Comparison of ENCODE assay signal across 8 cellular contexts in the genomic region with DNA sequence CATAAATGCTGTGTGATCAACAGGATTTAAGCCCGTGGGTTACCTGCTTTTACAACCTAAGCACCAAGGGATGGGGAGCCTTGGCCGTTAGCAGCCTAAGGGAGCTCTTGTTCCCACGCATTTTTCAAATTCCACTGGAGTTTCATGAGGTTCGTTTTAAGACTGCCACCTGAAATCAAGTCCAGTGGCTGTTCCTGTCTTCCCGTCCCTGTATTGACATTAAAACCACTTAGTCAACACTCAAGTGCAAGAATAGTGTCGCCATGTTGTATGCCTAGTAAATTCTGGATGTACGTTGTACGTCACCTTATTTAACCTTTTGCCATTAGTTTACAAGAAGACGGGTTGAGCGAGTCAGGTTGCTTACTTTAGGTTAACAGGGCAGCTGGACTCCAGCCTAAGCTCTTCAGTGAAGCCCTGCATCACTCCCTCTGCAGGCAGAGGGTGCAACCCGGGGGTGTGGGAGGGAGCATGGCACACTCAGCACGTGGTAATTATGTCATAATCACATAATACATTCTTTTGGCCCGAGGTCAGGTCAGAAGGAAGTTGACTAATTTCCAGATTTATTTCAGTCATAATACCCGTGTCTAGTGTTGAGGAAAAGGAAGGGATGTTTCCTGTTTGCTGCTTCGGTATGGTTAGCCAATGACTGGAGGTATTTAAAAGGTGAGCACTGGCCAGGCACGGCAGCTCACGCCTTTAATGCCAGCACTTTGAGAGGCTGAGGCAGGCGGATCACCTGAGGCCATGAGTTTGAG. TPM values are rescaled to one million over a fixed set of nuclear protein-coding genes. Genes with fewer than 3 reads are reported as not detected.
DNase-seq lines count a peak whose midpoint lies in the region; ATAC-seq, FAIRE-seq and TF ChIP-seq lines count a peak whose summit lies in the region.

No MANE protein-coding gene starts in this region.

- H2AFZ ChIP-seq in mammary epithelial cell (ENCODE audit: low read depth, low read length), result no peak overlapping the region
- no peak overlapping the region for H2AFZ ChIP-seq in HepG2 (ENCODE audit: low read length)

- no peaks in the 10 kb centered on the region for H3K9me3 ChIP-seq in mammary epithelial cell (replicated peaks; ENCODE audit: insufficient read depth, low read length)
- no peaks in the 10 kb centered on the region for H3K9me3 ChIP-seq in HepG2 (ENCODE audit: low read length)

- peaks cover 0 to 2% of the 10 kb centered on the region in 2 donors for H3K9me3 Mint-ChIP-seq in stimulated activated naive B cell treated with anti-CD40 and anti-IgM and Interleukin-4, amounts not matched to agents 10 μg/mL and 1 μg/mL and 100 μg/mL, for 72 hours

- H3K27me3 ChIP-seq in mammary epithelial cell (ENCODE audit: insufficient read depth, low read length) (no peaks in the 10 kb centered on the region), HepG2 (ENCODE audit: control insufficient read depth in 1 of 2, insufficient read depth in 2 of 2, low read length in 2 of 2) (no peaks in the 10 kb centered on the region)

- no peak overlapping the region for H3K4me3 Mint-ChIP-seq in stimulated activated naive B cell treated with anti-CD40 and anti-IgM and Interleukin-4, amounts not matched to agents 10 μg/mL and 1 μg/mL and 100 μg/mL, for 72 hours

- WGBS in mammary epithelial cell (ENCODE audit: low coverage, missing lambda C conversion rate), result 38% methylated on average over 18 of the region's 18 CpGs
- WGBS in HepG2 (ENCODE audit: low lambda C conversion rate), result 30% methylated on average over 17 of the region's 18 CpGs

- H3K79me2 ChIP-seq in mammary epithelial cell (ENCODE audit: insufficient read depth, low read length) (peaks cover 13% of the 10 kb centered on the region), HepG2 (ENCODE audit: insufficient read depth, low read length) (peaks cover 4% of the 10 kb centered on the region)

- H3K36me3 ChIP-seq in mammary epithelial cell (ENCODE audit: insufficient read depth, low read length) (no peaks in the 10 kb centered on the region), HepG2 (replicated peaks in 1 of 2; ENCODE audit: control insufficient read depth in 1 of 2, insufficient read depth in 2 of 2, low read length in 2 of 2) (no peaks in the 10 kb centered on the region; a peak in 1 of 5 replicates)

- POLR2A ChIA-PET in HepG2 (lab: Yijun Ruan, JAX), result interaction anchor here (0.7 to 1.0 kb wide), 4 partner anchors 25 to 88 kb away, joined by 3 to 7 read pairs (median 3); partner anchors contain the start of genes CNST and TFB2M

- no peak for TF ChIP-seq RAD21 in HepG2 (CRISPR knock-in tag; IDR thresholded peaks at IDR 0.05)

- TF ChIP-seq EP300 in HepG2 (IDR thresholded peaks at IDR 0.05; ENCODE audit: low read depth in 2 of 2, low read length in 2 of 2) (peak in 1 of 2 experiments; percentile 31; a peak in 1 of 4 replicates), HepG2 (CRISPR knock-in tag; IDR thresholded peaks at IDR 0.05; ENCODE audit: borderline replicate concordance) (0 out of 2 replicates have a peak, but pooled peaks have one; percentile 12)

- H4K20me1 ChIP-seq in mammary epithelial cell (ENCODE audit: insufficient read depth, low read length) (no peaks in the 10 kb centered on the region), HepG2 (ENCODE audit: insufficient read depth, low read length) (no peaks in the 10 kb centered on the region)

- H3K4me1 ChIP-seq in mammary epithelial cell (ENCODE audit: insufficient read depth, low read length) (peaks cover 20% of the 10 kb centered on the region), HepG2 (ENCODE audit: insufficient read depth, low read length) (peaks cover 14% of the 10 kb centered on the region)

- no peak for TF ChIP-seq POLR2A in HepG2 (IDR thresholded peaks at IDR 0.05; ENCODE audit: insufficient read depth in 1 of 2, low read depth in 2 of 2, low read length in 2 of 2)

- H3K9ac ChIP-seq in mammary epithelial cell (ENCODE audit: insufficient read depth, low read length) (no peak overlapping the region), HepG2 (ENCODE audit: insufficient read depth, low read depth, low read length) (no peak overlapping the region)

- peaks cover 24 to 36% of the 10 kb centered on the region in 2 donors for H3K4me1 Mint-ChIP-seq in stimulated activated naive B cell treated with anti-CD40 and anti-IgM and Interleukin-4, amounts not matched to agents 10 μg/mL and 1 μg/mL and 100 μg/mL, for 72 hours

- CTCF ChIA-PET in mammary epithelial cell (lab: Charles Lee; ENCODE audit: low non-redundant PET) (interaction anchor here (0.5 to 0.6 kb wide), 2 partner anchors 81 to 1456 kb away, joined by 3 to 9 read pairs; no protein-coding TSS in a partner anchor), HepG2 (lab: Yijun Ruan, JAX; ENCODE audit: low intra/inter-chr PET ratio, low total read pairs) (no interaction called here)

- intact Hi-C loops in mammary epithelial cell (cut with micrococcal nuclease) (loop anchor here (2.0 kb wide), 1 partner anchor 42 kb away; the partner anchor contains the start of genes CNST and TFB2M), HepG2 (cut with micrococcal nuclease; ENCODE audit: unreplicated experiment) (no loop called here)

- BruUV-seq in mammary epithelial cell (replicated peaks; lab: Mats Ljungman, UMichigan) (no TSS peak), HepG2 (replicated peaks; lab: Mats Ljungman, UMichigan) (no TSS peak)

- H3K36me3 Mint-ChIP-seq in stimulated activated naive B cell treated with anti-CD40 and anti-IgM and Interleukin-4, amounts not matched to agents 10 μg/mL and 1 μg/mL and 100 μg/mL, for 72 hours, result peaks cover 13 to 20% of the 10 kb centered on the region in 2 donors

- DNase-seq in GM03348 (ENCODE audit: low spot score) (peak; percentile 86), RKO (ENCODE audit: low spot score) (peak; percentile 99), mammary epithelial cell (peak; percentile 85), HepG2 (ENCODE audit: low spot score) (peak; percentile 70), DMS114 treated with DMSO at 0.1 percent for 48 hours (lab: John Stamatoyannopoulos, UW; ENCODE audit: unreplicated experiment) (no peak), NCI-H524 treated with DMSO at 0.1 percent for 48 hours (lab: John Stamatoyannopoulos, UW) (no peak)
- DNase-seq in stimulated activated naive B cell treated with anti-CD40 and anti-IgM and Interleukin-4, amounts not matched to agents 10 μg/mL and 1 μg/mL and 100 μg/mL, for 72 hours, result peak; percentile 17

- H3K4me2 ChIP-seq in mammary epithelial cell (ENCODE audit: insufficient read depth, low read depth, low read length), result no peak overlapping the region
- H3K4me2 ChIP-seq in HepG2 (ENCODE audit: low read depth, low read length), result peak overlapping the region; percentile 29; the same call in 1 of the 2 replicates

- in situ Hi-C loops in mammary epithelial cell (cut with MboI; ENCODE audit: low sequenced_read_pairs in 2 of 2) (no loop called here), HepG2 (cut with HindIII; ENCODE audit: extremely low pct_ligation_motif_present, low pct_unique_long_range_greater_than_20kb) (no loop called here)

- ATAC-seq in HG03103 (IDR thresholded peaks at IDR 0.05; ENCODE audit: low read depth, unreplicated experiment), result peak; percentile 64
- ATAC-seq in HepG2, result peak; percentile 91
- peak; percentile 78 to 91 for ATAC-seq in stimulated activated naive B cell treated with anti-CD40 and anti-IgM and Interleukin-4, amounts not matched to agents 10 μg/mL and 1 μg/mL and 100 μg/mL, for 72 hours (replicated peaks)

- FAIRE-seq in HepG2 (lab: Jason Lieb, UNC), result peak; percentile 26

- H3K27ac ChIP-seq in mammary epithelial cell (ENCODE audit: insufficient read depth, low read depth, low read length), result no peak overlapping the region
- peak overlapping the region; percentile 49 for H3K27ac ChIP-seq in HepG2 (ENCODE audit: extremely low read length, insufficient read depth, low read length)

- dilution Hi-C loops in mammary epithelial cell (cut with HindIII; ENCODE audit: low sequenced_read_pairs), result no loop called here

- H3K27me3 Mint-ChIP-seq in stimulated activated naive B cell treated with anti-CD40 and anti-IgM and Interleukin-4, amounts not matched to agents 10 μg/mL and 1 μg/mL and 100 μg/mL, for 72 hours, result no peaks in the 10 kb centered on the region

- no peak overlapping the region for H3K4me3 ChIP-seq in mammary epithelial cell (replicated peaks in 1 of 3; ENCODE audit: insufficient read depth in 1 of 3, low read depth in 2 of 3, low read length in 3 of 3)
- peak overlapping the region in 1 of 3 experiments; percentile 7; a peak in 1 of 6 replicates for H3K4me3 ChIP-seq in HepG2 (replicated peaks in 1 of 3; ENCODE audit: insufficient read depth in 1 of 3, low read depth in 2 of 3, low read length in 3 of 3)

- peak overlapping the region; percentile 62 for H3K27ac Mint-ChIP-seq in stimulated activated naive B cell treated with anti-CD40 and anti-IgM and Interleukin-4, amounts not matched to agents 10 μg/mL and 1 μg/mL and 100 μg/mL, for 72 hours

- TF ChIP-seq CTCF in mammary epithelial cell (conservative IDR thresholded peaks at IDR 0.05 in 1 of 2, IDR thresholded peaks at IDR 0.05 in 1 of 2; ENCODE audit: extremely low read depth in 1 of 2, insufficient read depth in 1 of 2, low read depth in 1 of 2, low read length in 2 of 2), result peak in 1 of 2 donors; percentile 37
- peak; percentile 24; the same call in 1 of the 2 replicates for TF ChIP-seq CTCF in HepG2 (CRISPR knock-in tag; IDR thresholded peaks at IDR 0.05)

RNA-seq across cellular contexts. Expression of gene CNST, which starts 42.5 kb away (rescaled TPM):
- 10 to 100 TPM; 12.0 to 14.9 TPM for total RNA-seq in mammary epithelial cell
- polyA plus RNA-seq in mammary epithelial cell, result 5.6 TPM
- polyA minus RNA-seq in mammary epithelial cell, result 0.98 TPM
- 12.4 and 15.7 TPM in 2 replicates for total RNA-seq in HepG2 (2016; rRNA removed; fragmentation: Illumina TruSeq; extraction: Trizol)
- total RNA-seq in HepG2 (2016; cell fraction: cytosol; rRNA removed; fragmentation: Illumina TruSeq; extraction: Trizol; ENCODE audit: low read depth), result 8.5 and 9.1 TPM in 2 replicates
- 12.0 and 15.5 TPM in 2 replicates for total RNA-seq in HepG2 (2016; cell fraction: insoluble cytoplasmic fraction; rRNA removed; fragmentation: Illumina TruSeq; extraction: Trizol)
- total RNA-seq in HepG2 (2016; cell fraction: membrane; rRNA removed; fragmentation: Illumina TruSeq; extraction: Trizol), result 7.1 and 7.9 TPM in 2 replicates
- total RNA-seq in HepG2 (2016; cell fraction: nucleus; rRNA removed; fragmentation: Illumina TruSeq; extraction: Trizol), result 12.9 and 18.4 TPM in 2 replicates
- 6.3 and 6.4 TPM in 2 replicates for polyA plus RNA-seq in HepG2 (2011; rRNA removed)
- polyA plus RNA-seq in HepG2 (2011; cell fraction: cytosol; rRNA removed), result 3.1 and 5.0 TPM in 2 replicates
- 5.9 and 6.8 TPM in 2 replicates for polyA plus RNA-seq in HepG2 (2011; cell fraction: nucleus; rRNA removed)
- polyA plus RNA-seq in HepG2 (2012), result 7.3 and 9.2 TPM in 2 replicates
- polyA plus RNA-seq in HepG2 (2016; cell fraction: cytosol; fragmentation: Illumina TruSeq; extraction: Trizol; ENCODE audit: low read depth), result 1.2 and 1.3 TPM in 2 replicates
- polyA plus RNA-seq in HepG2 (2016; cell fraction: insoluble cytoplasmic fraction; fragmentation: Illumina TruSeq; extraction: Trizol; ENCODE audit: low read depth), result 9.3 and 11.1 TPM in 2 replicates
- 2.1 and 2.4 TPM in 2 replicates for polyA plus RNA-seq in HepG2 (2016; cell fraction: membrane; fragmentation: Illumina TruSeq; extraction: Trizol; ENCODE audit: low read depth)
- 14.1 and 14.2 TPM in 2 replicates for polyA plus RNA-seq in HepG2 (2016; cell fraction: nucleus; fragmentation: Illumina TruSeq; extraction: Trizol; ENCODE audit: insufficient read depth, low read depth)
- 8.5 and 12.2 TPM in 2 replicates for polyA minus RNA-seq in HepG2 (2011; rRNA and poly(A)+ RNA removed; ENCODE audit: low replicate concordance)
- polyA minus RNA-seq in HepG2 (2011; cell fraction: cytosol; rRNA and poly(A)+ RNA removed), result 6.3 and 8.2 TPM in 2 replicates
- polyA minus RNA-seq in HepG2 (2011; cell fraction: nucleus; rRNA and poly(A)+ RNA removed), result 35.5 and 40.3 TPM in 2 replicates

RNA-seq across cellular contexts. Expression of gene TFB2M, which starts 42.7 kb away (rescaled TPM):
- 10 to 100 TPM; 13.8 to 16.0 TPM for total RNA-seq in mammary epithelial cell
- 13.7 TPM for polyA plus RNA-seq in mammary epithelial cell
- 2.2 TPM for polyA minus RNA-seq in mammary epithelial cell
- total RNA-seq in HepG2 (2016; rRNA removed; fragmentation: Illumina TruSeq; extraction: Trizol), result 31.4 and 45.9 TPM in 2 replicates
- 8.9 and 9.8 TPM in 2 replicates for total RNA-seq in HepG2 (2016; cell fraction: cytosol; rRNA removed; fragmentation: Illumina TruSeq; extraction: Trizol; ENCODE audit: low read depth)
- 32.2 and 43.1 TPM in 2 replicates for total RNA-seq in HepG2 (2016; cell fraction: insoluble cytoplasmic fraction; rRNA removed; fragmentation: Illumina TruSeq; extraction: Trizol)
- 9.8 and 12.0 TPM in 2 replicates for total RNA-seq in HepG2 (2016; cell fraction: membrane; rRNA removed; fragmentation: Illumina TruSeq; extraction: Trizol)
- 17.5 and 20.5 TPM in 2 replicates for total RNA-seq in HepG2 (2016; cell fraction: nucleus; rRNA removed; fragmentation: Illumina TruSeq; extraction: Trizol)
- polyA plus RNA-seq in HepG2 (2011; rRNA removed), result 12.0 and 15.7 TPM in 2 replicates
- 7.1 and 10.0 TPM in 2 replicates for polyA plus RNA-seq in HepG2 (2011; cell fraction: cytosol; rRNA removed)
- 5.1 and 5.6 TPM in 2 replicates for polyA plus RNA-seq in HepG2 (2011; cell fraction: nucleus; rRNA removed)
- polyA plus RNA-seq in HepG2 (2012), result 15.8 and 18.7 TPM in 2 replicates
- polyA plus RNA-seq in HepG2 (2016; cell fraction: cytosol; fragmentation: Illumina TruSeq; extraction: Trizol; ENCODE audit: low read depth), result 3.6 and 3.8 TPM in 2 replicates
- 39.9 and 41.4 TPM in 2 replicates for polyA plus RNA-seq in HepG2 (2016; cell fraction: insoluble cytoplasmic fraction; fragmentation: Illumina TruSeq; extraction: Trizol; ENCODE audit: low read depth)
- 6.0 and 6.8 TPM in 2 replicates for polyA plus RNA-seq in HepG2 (2016; cell fraction: membrane; fragmentation: Illumina TruSeq; extraction: Trizol; ENCODE audit: low read depth)
- 21.1 and 23.0 TPM in 2 replicates for polyA plus RNA-seq in HepG2 (2016; cell fraction: nucleus; fragmentation: Illumina TruSeq; extraction: Trizol; ENCODE audit: insufficient read depth, low read depth)
- 4.7 and 9.6 TPM in 2 replicates for polyA minus RNA-seq in HepG2 (2011; rRNA and poly(A)+ RNA removed; ENCODE audit: low replicate concordance)
- 5.7 and 6.9 TPM in 2 replicates for polyA minus RNA-seq in HepG2 (2011; cell fraction: cytosol; rRNA and poly(A)+ RNA removed)
- 13.8 and 14.8 TPM in 2 replicates for polyA minus RNA-seq in HepG2 (2011; cell fraction: nucleus; rRNA and poly(A)+ RNA removed)

Comparison
In these comparisons a context has a peak if more than half of its experiments do, and no peak if none do; other contexts are left out.
1. DNase-seq: peak in GM03348 (single experiment), RKO (single experiment), mammary epithelial cell (single experiment), HepG2 (single experiment) and stimulated activated naive B cell treated with anti-CD40 and anti-IgM and Interleukin-4, amounts not matched to agents 10 μg/mL and 1 μg/mL and 100 μg/mL, for 72 hours (single experiment); none in DMS114 treated with DMSO at 0.1 percent for 48 hours (single experiment) and NCI-H524 treated with DMSO at 0.1 percent for 48 hours (single experiment).
2. Peak in every context shown above with its lines, with median percentiles within 50 percentile points of each other: ATAC-seq.